In genomic region chr20:7346026-7346425, GRCh38 we compare ENCODE assay signal across 20 cellular contexts.
DNase-seq lines count a peak whose midpoint lies in the region; ATAC-seq, FAIRE-seq and TF ChIP-seq lines count a peak whose summit lies in the region.
"Had no signal": no experiment of that assay in that cellular context is flagged by ENCODE, and none has a peak within 500 bp of the region (broad histone marks: within the 10 kb centered on the region; RNA-seq: fewer than 3 reads in every experiment).

No MANE protein-coding gene starts in this region.

- BruUV-seq in PC-3 (replicated peaks; lab: Mats Ljungman, UMichigan): no TSS peak

- H3K4me3 ChIP-seq in PC-3 (ENCODE audit: low read length) (no peak overlapping the region), bronchial epithelial cell (ENCODE audit: low read depth, low read length) (no peak overlapping the region), smooth muscle cell (no peak overlapping the region)
- H3K4me3 ChIP-seq: BLaER1, GM23248 had no signal

- TF ChIP-seq CTCF in PC-3 (conservative IDR thresholded peaks at IDR 0.05; ENCODE audit: low read depth, low read length): no peak
- no peak for TF ChIP-seq CTCF in bronchial epithelial cell (IDR thresholded peaks at IDR 0.05; ENCODE audit: insufficient read depth, low read length, severe bottlenecking)
- no peak for TF ChIP-seq CTCF in smooth muscle cell (IDR thresholded peaks at IDR 0.05; ENCODE audit: borderline replicate concordance, insufficient read depth, poor library complexity, severe bottlenecking)

- 93% methylated on average over 3 of the region's 3 CpGs for WGBS in smooth muscle cell (ENCODE audit: low lambda C conversion rate)

- H3F3A ChIP-seq in PC-3 (ENCODE audit: low read length, unreplicated experiment) (peaks cover 4% of the 10 kb centered on the region), smooth muscle cell (ENCODE audit: low read depth) (no peaks in the 10 kb centered on the region)

- CTCF ChIA-PET in PC-3 (lab: Charles Lee): no interaction called here

- H3K36me3 ChIP-seq in PC-3 (ENCODE audit: low read depth, low read length) (no peaks in the 10 kb centered on the region), bronchial epithelial cell (ENCODE audit: control insufficient read depth, insufficient read depth, low read length) (no peaks in the 10 kb centered on the region), smooth muscle cell (ENCODE audit: low read depth) (no peaks in the 10 kb centered on the region)
- H3K36me3 ChIP-seq: BLaER1 had no signal

- intact Hi-C loops in PC-3 (cut with micrococcal nuclease): no loop called here

- no peaks in the 10 kb centered on the region for H3K79me2 ChIP-seq in PC-3 (ENCODE audit: low read length)
- H3K79me2 ChIP-seq in smooth muscle cell (ENCODE audit: low read depth): no peaks in the 10 kb centered on the region

- H3K27me3 ChIP-seq in PC-3 (ENCODE audit: low read length) (peaks cover 2% of the 10 kb centered on the region; the same call in 1 of the 2 replicates), bronchial epithelial cell (ENCODE audit: control insufficient read depth, insufficient read depth, low read length) (no peaks in the 10 kb centered on the region), smooth muscle cell (ENCODE audit: low read depth) (no peaks in the 10 kb centered on the region)
- H3K27me3 ChIP-seq: BLaER1 had no signal

- H3K4me2 ChIP-seq in PC-3 (ENCODE audit: low read length) (no peak overlapping the region), smooth muscle cell (no peak overlapping the region)
- H3K4me2 ChIP-seq: BLaER1 had no signal

- H3K27ac ChIP-seq in PC-3 (ENCODE audit: low read length) (0 out of 2 replicates have a peak overlapping the region, but pooled peaks have one; percentile 1), smooth muscle cell (ENCODE audit: low read depth) (peak overlapping the region; percentile 85)
- H3K27ac ChIP-seq: BLaER1, C4-2B, GM23248 had no signal

- FAIRE-seq in bronchial epithelial cell (lab: Jason Lieb, UNC): no peak
- FAIRE-seq: G401.6, GM12892, H1 had no signal

- H3K4me1 ChIP-seq in PC-3 (ENCODE audit: insufficient read depth, low read length): peaks cover 12% of the 10 kb centered on the region
- no peaks in the 10 kb centered on the region for H3K4me1 ChIP-seq in smooth muscle cell (ENCODE audit: low read depth)
- H3K4me1 ChIP-seq: BLaER1, Caco-2 had no signal

- no peaks in the 10 kb centered on the region for H3K9me2 ChIP-seq in PC-3 (replicated peaks; ENCODE audit: low read length)

- ATAC-seq in PC-3 (no peak), esophagus mucosa (peak; percentile 30), GM18511 (IDR thresholded peaks at IDR 0.05; ENCODE audit: unreplicated experiment) (no peak)
- ATAC-seq: CD8-positive, alpha-beta T cell had no signal

- H4K20me1 ChIP-seq in PC-3 (ENCODE audit: low read length): no peaks in the 10 kb centered on the region
- no peaks in the 10 kb centered on the region for H4K20me1 ChIP-seq in smooth muscle cell (ENCODE audit: low read depth)
- H4K20me1 ChIP-seq: BLaER1 had no signal

- POLR2A ChIA-PET in PC-3 (lab: Charles Lee; ENCODE audit: unreplicated experiment): no interaction called here

- DNase-seq in PC-3 (no peak), bronchial epithelial cell (ENCODE audit: low read depth) (peak; percentile 57), smooth muscle cell (lab: John Stamatoyannopoulos, UW; ENCODE audit: unreplicated experiment) (no peak), NCI-H146 (lab: John Stamatoyannopoulos, UW) (no peak), amniotic stem cell (lab: John Stamatoyannopoulos, UW) (no peak)
- DNase-seq: Caco-2; CD4-positive, CD25-positive, alpha-beta regulatory T cell; CD8-positive, alpha-beta T cell; DMS153; DND-41; H7; HCEC 1CT had no signal

- no peak overlapping the region for H2AFZ ChIP-seq in PC-3 (ENCODE audit: low read length)
- H2AFZ ChIP-seq in smooth muscle cell (ENCODE audit: low read depth): no peak overlapping the region
- H2AFZ ChIP-seq: GM23248 had no signal

- H3K9me3 ChIP-seq in PC-3 (ENCODE audit: low read length): no peaks in the 10 kb centered on the region
- H3K9me3 ChIP-seq in smooth muscle cell (replicated peaks; ENCODE audit: low read depth): no peaks in the 10 kb centered on the region
- H3K9me3 ChIP-seq: BLaER1, Caco-2 had no signal

- H3K9ac ChIP-seq in PC-3 (ENCODE audit: low read length): no peak overlapping the region
- H3K9ac ChIP-seq in smooth muscle cell (ENCODE audit: low read depth): no peak overlapping the region
- H3K9ac ChIP-seq: BLaER1, GM23248 had no signal
